8 cellular contexts compared by ENCODE assay signal in genomic region chr15:68550498-68551295, GRCh38. TPM values are rescaled to one million over a fixed set of nuclear protein-coding genes. Genes with fewer than 3 reads are reported as not detected.
DNase-seq lines count a peak whose midpoint lies in the region; ATAC-seq and TF ChIP-seq lines count a peak whose summit lies in the region.

No MANE protein-coding gene starts in this region.

- DNase-seq in activated CD4-positive, CD25-positive, alpha-beta regulatory T cell (lab: John Stamatoyannopoulos, UW) = peak; percentile 36 to 74 (median 56)
- DNase-seq in NCI-H2227 (lab: John Stamatoyannopoulos, UW; ENCODE audit: unreplicated experiment) (peak; percentile 63), mesothelial cell of epicardium (ENCODE audit: low spot score in 2 of 2, unreplicated experiment in 2 of 2) (peak; percentile 71 to 91)
- DNase-seq in activated CD4-positive, alpha-beta T cell treated with anti-CD3 and anti-CD28 coated beads, Interleukin-2, amount 50 U/mL, for 4 hours = peak; percentile 66 to 71
- peak; percentile 69 for DNase-seq in effector CD4-positive, alpha-beta T cell
- DNase-seq in stimulated activated CD8-positive, alpha-beta memory T cell treated with anti-CD3 and anti-CD28 coated beads, Interleukin-4, amount 100 ng/mL, for 24 hours (ENCODE audit: low read depth) = peak; percentile 61

- no peaks in the 10 kb centered on the region for H3K9me3 Mint-ChIP-seq in mesothelial cell of epicardium
- H3K9me3 Mint-ChIP-seq in activated T-helper 17 cell treated with anti-CD3 and anti-CD28 coated beads, Interleukin-2, amount 50 U/mL, for 72 hours = no peaks in the 10 kb centered on the region

- H3K4me3 Mint-ChIP-seq in mesothelial cell of epicardium = no peak overlapping the region
- no peak overlapping the region for H3K4me3 Mint-ChIP-seq in activated T-helper 17 cell treated with anti-CD3 and anti-CD28 coated beads, Interleukin-2, amount 50 U/mL, for 72 hours

- H3K27ac Mint-ChIP-seq in mesothelial cell of epicardium = no peak overlapping the region
- H3K27ac Mint-ChIP-seq in activated T-helper 17 cell treated with anti-CD3 and anti-CD28 coated beads, Interleukin-2, amount 50 U/mL, for 72 hours = no peak overlapping the region

- H3K36me3 Mint-ChIP-seq in mesothelial cell of epicardium = no peaks in the 10 kb centered on the region
- no peaks in the 10 kb centered on the region for H3K36me3 Mint-ChIP-seq in activated T-helper 17 cell treated with anti-CD3 and anti-CD28 coated beads, Interleukin-2, amount 50 U/mL, for 72 hours (ENCODE audit: low read depth)

- H3K4me1 Mint-ChIP-seq in mesothelial cell of epicardium = no peaks in the 10 kb centered on the region
- no peaks in the 10 kb centered on the region for H3K4me1 Mint-ChIP-seq in activated T-helper 17 cell treated with anti-CD3 and anti-CD28 coated beads, Interleukin-2, amount 50 U/mL, for 72 hours

- ATAC-seq in activated CD4-positive, CD25-positive, alpha-beta regulatory T cell treated with anti-CD3 and anti-CD28 coated beads, Interleukin-2, amount 50 U/mL, for 24 hours = no peak
- no peak for ATAC-seq in activated T-helper 17 cell treated with anti-CD3 and anti-CD28 coated beads, Interleukin-2, amount 50 U/mL, for 72 hours (replicated peaks)

- TF ChIP-seq CTCF in mesothelial cell of epicardium (IDR thresholded peaks at IDR 0.05; ENCODE audit: unreplicated experiment) = peak; percentile 96

- peaks cover 36% of the 10 kb centered on the region for H3K27me3 Mint-ChIP-seq in mesothelial cell of epicardium (ENCODE audit: low read depth)
- peaks cover 46% of the 10 kb centered on the region for H3K27me3 Mint-ChIP-seq in activated T-helper 17 cell treated with anti-CD3 and anti-CD28 coated beads, Interleukin-2, amount 50 U/mL, for 72 hours

RNA-seq across cellular contexts. Expression of gene CORO2B, which starts 28.1 kb away (rescaled TPM):
- total RNA-seq in mesothelial cell of epicardium = 1.00 to 1.1 TPM (median 1.1 TPM) in 3 replicates
- total RNA-seq in activated T-helper 17 cell treated with anti-CD3 and anti-CD28 coated beads, Interleukin-2, amount 50 U/mL, for 72 hours = under 1 TPM in 1 of 2 donors, not detected in 1; 0.26 TPM
